ENCODE assay signal across 11 cellular contexts in the genomic region with DNA sequence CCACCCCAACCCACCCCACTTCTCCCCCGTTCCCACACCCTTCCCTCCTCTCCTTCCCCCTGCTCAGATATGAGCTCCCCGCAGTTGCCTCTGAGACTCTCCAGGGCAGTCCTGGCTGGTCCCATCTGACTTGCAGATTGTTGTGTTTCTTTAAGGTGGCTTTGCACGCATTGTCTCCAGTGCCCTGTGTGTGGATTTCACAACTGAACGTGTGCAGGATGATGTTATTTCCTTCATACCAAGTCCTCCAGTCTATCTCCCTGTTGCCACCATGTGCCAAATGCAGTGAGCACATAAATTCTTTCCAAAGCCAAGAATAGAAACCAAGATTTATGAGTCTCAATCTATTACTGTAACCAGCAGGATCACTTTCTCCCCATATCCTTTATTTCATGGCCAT.
DNase-seq lines count a peak whose midpoint lies in the region; ATAC-seq and TF ChIP-seq lines count a peak whose summit lies in the region.
"Had no signal": no experiment of that assay in that cellular context is flagged by ENCODE, and none has a peak within 500 bp of the region (broad histone marks: within the 10 kb centered on the region; RNA-seq: fewer than 3 reads in every experiment).

No MANE protein-coding gene starts in this region.

- H4K91ac ChIP-seq in mesenchymal stem cell (ENCODE audit: low read length) = no peak overlapping the region

- no peaks in the 10 kb centered on the region for H3K79me1 ChIP-seq in mesenchymal stem cell (replicated peaks; ENCODE audit: low read length, poor library complexity, severe bottlenecking)

- H3K27me3 ChIP-seq in ACC112 (ENCODE audit: insufficient read depth, low read length) = no peaks in the 10 kb centered on the region
- H3K27me3 ChIP-seq in mesenchymal stem cell (ENCODE audit: control insufficient read depth in 1 of 2, insufficient read depth in 1 of 2, low read length in 2 of 2) = peaks cover 2 to 26% of the 10 kb centered on the region in 2 experiments
- no peaks in the 10 kb centered on the region for H3K27me3 ChIP-seq in colonic mucosa

- H3K4me3 ChIP-seq in ACC112 (ENCODE audit: low read depth, low read length) (no peak overlapping the region), coronary artery (no peak overlapping the region), mesenchymal stem cell (ENCODE audit: insufficient read depth in 1 of 2, low read depth in 1 of 2, low read length in 2 of 2) (peak overlapping the region in 1 of 2 experiments; percentile 23), colonic mucosa (no peak overlapping the region)

- no peak overlapping the region for H2BK15ac ChIP-seq in mesenchymal stem cell (ENCODE audit: low read depth, poor library complexity, severe bottlenecking)

- H3K27ac ChIP-seq in ACC112 (ENCODE audit: low read depth, low read length) (peak overlapping the region; percentile 21), coronary artery (peak overlapping the region; percentile 70 to 93), mesenchymal stem cell (ENCODE audit: low read length, poor library complexity, severe bottlenecking) (no peak overlapping the region), colonic mucosa (no peak overlapping the region)
- H3K27ac ChIP-seq: foreskin keratinocyte had no signal

- H2BK120ac ChIP-seq in mesenchymal stem cell (ENCODE audit: low read depth, low read length) = no peak overlapping the region

- TF ChIP-seq CTCF in coronary artery (IDR thresholded peaks at IDR 0.05) (no peak), colonic mucosa (IDR thresholded peaks at IDR 0.05) (no peak)

- intact Hi-C loops in colonic mucosa (cut with DNase I) = no loop called here

- H3K9me3 ChIP-seq in mesenchymal stem cell (ENCODE audit: control insufficient read depth, low read length) (peaks cover 3% of the 10 kb centered on the region), colonic mucosa (no peaks in the 10 kb centered on the region)

- no peak overlapping the region for H3K23ac ChIP-seq in mesenchymal stem cell (ENCODE audit: low read length in 2 of 2)

- no peak overlapping the region for H3K18ac ChIP-seq in mesenchymal stem cell (ENCODE audit: low read depth in 1 of 2, low read length in 2 of 2)

- no peak overlapping the region for H2AK5ac ChIP-seq in mesenchymal stem cell (ENCODE audit: low read length, severe bottlenecking)

- H2AFZ ChIP-seq in ACC112 (ENCODE audit: low read length, unreplicated experiment) = no peak overlapping the region
- no peak overlapping the region for H2AFZ ChIP-seq in mesenchymal stem cell (ENCODE audit: low read depth, low read length)

- no peak for ATAC-seq in GM21723 (IDR thresholded peaks at IDR 0.05; ENCODE audit: unreplicated experiment)
- ATAC-seq: foreskin keratinocyte had no signal

- peaks cover 25% of the 10 kb centered on the region for H3K4me1 ChIP-seq in ACC112 (ENCODE audit: control insufficient read depth, insufficient read depth, low read length, unreplicated experiment)
- H3K4me1 ChIP-seq in mesenchymal stem cell (ENCODE audit: control insufficient read depth, insufficient read depth, low read depth, low read length) = peaks cover 3% of the 10 kb centered on the region
- no peaks in the 10 kb centered on the region for H3K4me1 ChIP-seq in colonic mucosa

- no peak overlapping the region for H3K4me2 ChIP-seq in mesenchymal stem cell (ENCODE audit: low read length, poor library complexity, severe bottlenecking)

- H3K4ac ChIP-seq in mesenchymal stem cell (ENCODE audit: low read depth in 1 of 2, low read length in 2 of 2) = no peak overlapping the region

- peak overlapping the region; percentile 49 for H3K9ac ChIP-seq in mesenchymal stem cell (ENCODE audit: low read length)
- no peak overlapping the region for H3K9ac ChIP-seq in colonic mucosa (ENCODE audit: low read depth in 2 of 2, low read length in 2 of 2)

- no peak overlapping the region for H3K14ac ChIP-seq in mesenchymal stem cell (ENCODE audit: low read length in 2 of 2)

- H4K8ac ChIP-seq in mesenchymal stem cell (ENCODE audit: low read length) = no peak overlapping the region

- no peaks in the 10 kb centered on the region for H3K79me2 ChIP-seq in ACC112 (ENCODE audit: control insufficient read depth, insufficient read depth, low read length, unreplicated experiment)

- WGBS in mesenchymal stem cell = 80% methylated on average over 4 of the region's 4 CpGs

- H3K36me3 ChIP-seq in ACC112 (ENCODE audit: insufficient read depth, low read length) (no peaks in the 10 kb centered on the region), mesenchymal stem cell (ENCODE audit: control insufficient read depth in 1 of 2, insufficient read depth in 2 of 2, low read depth in 1 of 2, low read length in 2 of 2) (no peaks in the 10 kb centered on the region), colonic mucosa (no peaks in the 10 kb centered on the region)

- H2BK12ac ChIP-seq in mesenchymal stem cell (ENCODE audit: low read length in 2 of 2) = no peak overlapping the region

- DNase-seq in LHCN-M2 (ENCODE audit: low read depth) = peak; percentile 60
- DNase-seq in coronary artery (ENCODE audit: low spot score) = no peak
- DNase-seq in mesenchymal stem cell = peak; percentile 63
- no peak for DNase-seq in colonic mucosa
- no peak for DNase-seq in amygdala (lab: John Stamatoyannopoulos, UW)
- no peak for DNase-seq in NCI-H446 treated with DMSO at 0.1 percent for 48 hours (lab: John Stamatoyannopoulos, UW)
- DNase-seq: C1 segment of cervical spinal cord, NCI-H526 had no signal

- no peak overlapping the region for H2BK5ac ChIP-seq in mesenchymal stem cell (ENCODE audit: low read depth, low read length, poor library complexity, severe bottlenecking)

Comparison
In these comparisons a context has a peak if more than half of its experiments do, and no peak if none do; other contexts are left out.
1. H3K27ac ChIP-seq: peak in ACC112 (single experiment) and coronary artery (2 of 2); none in mesenchymal stem cell (single experiment) and colonic mucosa (single experiment).
2. DNase-seq: peak in LHCN-M2 (single experiment) and mesenchymal stem cell (single experiment); none in coronary artery (single experiment), colonic mucosa (single experiment), amygdala (0 of 56) and NCI-H446 treated with DMSO at 0.1 percent for 48 hours (single experiment).